17 cellular contexts compared by ENCODE assay signal in the genomic region with DNA sequence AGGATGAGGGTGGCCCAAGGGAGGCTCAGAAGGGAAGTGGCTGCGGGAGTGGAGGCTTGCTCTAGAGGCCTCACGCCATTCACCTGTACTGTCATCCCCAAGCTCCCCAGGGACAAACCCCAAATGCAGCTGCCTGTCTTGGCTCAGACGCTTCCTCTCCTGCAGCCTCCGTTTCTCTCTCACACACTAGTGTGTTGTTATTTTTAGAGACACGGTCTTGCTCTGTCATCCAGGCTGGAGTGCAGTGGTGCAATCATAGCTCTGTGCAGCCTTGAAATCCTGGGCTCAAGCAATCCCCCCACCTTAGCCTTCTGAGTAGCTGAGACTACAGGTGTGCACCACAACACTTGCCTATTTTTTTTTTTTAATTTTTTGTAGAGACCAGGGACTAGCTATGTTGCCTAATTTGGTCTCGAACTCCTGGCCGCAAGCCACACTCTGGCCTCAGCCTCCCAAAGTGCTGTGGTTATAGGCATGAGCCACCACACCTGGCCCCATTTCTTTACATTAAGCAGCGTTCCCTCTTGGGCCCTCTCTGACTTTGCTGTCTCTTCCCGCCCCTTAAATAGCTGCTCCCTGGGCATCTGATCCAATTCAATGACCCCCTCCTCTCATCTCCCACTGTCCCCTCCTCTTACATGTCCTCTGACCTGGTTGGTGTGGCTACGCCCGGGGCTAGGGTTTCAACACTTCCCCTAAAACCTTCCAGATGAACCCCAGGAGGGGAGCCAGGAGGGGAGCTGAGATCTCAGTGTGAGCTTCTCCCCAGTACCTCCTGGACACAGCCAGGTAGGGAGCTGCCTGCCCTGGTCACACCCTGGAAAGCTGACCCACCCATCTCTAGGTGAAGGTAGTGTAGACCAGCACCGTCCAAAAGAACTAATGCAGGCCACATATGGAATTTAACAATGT. TPM values are rescaled to one million over a fixed set of nuclear protein-coding genes. Genes with fewer than 3 reads are reported as not detected.
"Had no signal": no experiment of that assay in that cellular context is flagged by ENCODE, and none has a peak within 500 bp of the region (broad histone marks: within the 10 kb centered on the region; RNA-seq: fewer than 3 reads in every experiment).

No MANE protein-coding gene starts in this region.

- DNase-seq: activated CD4-positive, alpha-beta T cell treated with anti-CD3 and anti-CD28 coated beads for 4 hours; activated CD8-positive, alpha-beta memory T cell treated with anti-CD3 and anti-CD28 coated beads, Interleukin-2, amount 50 U/mL, for 4 hours; activated CD8-positive, alpha-beta T cell treated with anti-CD3 and anti-CD28 coated beads for 36 hours; activated naive CD4-positive, alpha-beta T cell; activated T-cell treated with anti-CD3 and anti-CD28 coated beads, Interleukin-2, amount 50 U/mL, for 72 hours; aorta; dorsolateral prefrontal cortex; head of caudate nucleus; stimulated activated CD4-positive, alpha-beta T cell treated with anti-CD3 and anti-CD28 coated beads, Interleukin-15, amount 100 ng/mL, for 24 hours; stimulated activated CD4-positive, alpha-beta T cell treated with anti-CD3 and anti-CD28 coated beads, Interleukin-4, amount 100 ng/mL, for 24 hours; thyroid gland; WERI-Rb-1 had no signal

- H3K27ac ChIP-seq: esophagus muscularis mucosa, thyroid gland, WERI-Rb-1 had no signal

- H3K27me3 ChIP-seq: dorsolateral prefrontal cortex, esophagus muscularis mucosa, thyroid gland had no signal

- H3K4me3 Mint-ChIP-seq: activated CD8-positive, alpha-beta T cell treated with anti-CD3 and anti-CD28 coated beads for 36 hours; activated T-cell treated with anti-CD3 and anti-CD28 coated beads, Interleukin-2, amount 50 U/mL, for 72 hours had no signal

- H3K4me1 ChIP-seq: esophagus muscularis mucosa had no signal

- H3K9me3 ChIP-seq: esophagus muscularis mucosa, thyroid gland had no signal

- ATAC-seq: activated CD8-positive, alpha-beta T cell treated with anti-CD3 and anti-CD28 coated beads for 36 hours; activated T-cell treated with anti-CD3 and anti-CD28 coated beads, Interleukin-2, amount 50 U/mL, for 72 hours had no signal

- H3K36me3 ChIP-seq: esophagus muscularis mucosa, thyroid gland, WERI-Rb-1 had no signal

- H3K4me3 ChIP-seq: dorsolateral prefrontal cortex, esophagus muscularis mucosa, thyroid gland had no signal

- H3K27ac Mint-ChIP-seq: activated CD8-positive, alpha-beta T cell treated with anti-CD3 and anti-CD28 coated beads for 36 hours; activated T-cell treated with anti-CD3 and anti-CD28 coated beads, Interleukin-2, amount 50 U/mL, for 72 hours had no signal

- H3K9me3 Mint-ChIP-seq: activated CD8-positive, alpha-beta T cell treated with anti-CD3 and anti-CD28 coated beads for 36 hours; activated T-cell treated with anti-CD3 and anti-CD28 coated beads, Interleukin-2, amount 50 U/mL, for 72 hours had no signal

RNA-seq across cellular contexts. Expression of gene LOXHD1, which starts 24.0 kb away (rescaled TPM):
- total RNA-seq: bronchial epithelial cell, fibroblast of villous mesenchyme, osteocyte had no signal
- polyA plus RNA-seq: aorta, neural cell had no signal
